ENCODE assay signal across 1 cellular context in genomic region chr19:30699871-30700280, GRCh38.
TF ChIP-seq lines count a peak whose summit lies in the region.

No MANE protein-coding gene starts in this region.

TF ChIP-seq in HEK293, 187 proteins besides CTCF, POLR2A, EP300 and RAD21 (continued from another document):
- no peak for TF ChIP-seq PATZ1 (tag by site-specific recombination; IDR thresholded peaks at IDR 0.05)
- TF ChIP-seq ZNF513 (tag by site-specific recombination; IDR thresholded peaks at IDR 0.05) = no peak
- no peak for TF ChIP-seq ZNF157 (tag by site-specific recombination; IDR thresholded peaks at IDR 0.05)
- TF ChIP-seq ZNF548 (tag by site-specific recombination; IDR thresholded peaks at IDR 0.05) = no peak
- TF ChIP-seq GLIS2 (tag by site-specific recombination; IDR thresholded peaks at IDR 0.05) = no peak
- TF ChIP-seq ZSCAN30 (tag by site-specific recombination; IDR thresholded peaks at IDR 0.05) = no peak
- no peak for TF ChIP-seq ZNF670 (tag by site-specific recombination; IDR thresholded peaks at IDR 0.05; ENCODE audit: low read depth)
- no peak for TF ChIP-seq ZNF121 (tag by site-specific recombination; IDR thresholded peaks at IDR 0.05)
- TF ChIP-seq ZNF768 (tag by site-specific recombination; IDR thresholded peaks at IDR 0.05) = no peak
- no peak for TF ChIP-seq ZNF837 (tag by site-specific recombination; IDR thresholded peaks at IDR 0.05)
- peak; percentile 99 for TF ChIP-seq ZNF366 (tag by site-specific recombination; conservative IDR thresholded peaks at IDR 0.05)
- TF ChIP-seq PRDM1 (tag by site-specific recombination; IDR thresholded peaks at IDR 0.05) = peak; percentile 97
- 0 out of 2 replicates have a peak, but pooled peaks have one; percentile 70 for TF ChIP-seq ZNF776 (tag by site-specific recombination; IDR thresholded peaks at IDR 0.05; ENCODE audit: borderline replicate concordance)
- 0 out of 2 replicates have a peak, but pooled peaks have one; percentile 31 for TF ChIP-seq BCL6B (tag by site-specific recombination; IDR thresholded peaks at IDR 0.05)
- TF ChIP-seq ZNF514 (tag by site-specific recombination; IDR thresholded peaks at IDR 0.05) = 0 out of 2 replicates have a peak, but pooled peaks have one; percentile 61
